In the genomic region with DNA sequence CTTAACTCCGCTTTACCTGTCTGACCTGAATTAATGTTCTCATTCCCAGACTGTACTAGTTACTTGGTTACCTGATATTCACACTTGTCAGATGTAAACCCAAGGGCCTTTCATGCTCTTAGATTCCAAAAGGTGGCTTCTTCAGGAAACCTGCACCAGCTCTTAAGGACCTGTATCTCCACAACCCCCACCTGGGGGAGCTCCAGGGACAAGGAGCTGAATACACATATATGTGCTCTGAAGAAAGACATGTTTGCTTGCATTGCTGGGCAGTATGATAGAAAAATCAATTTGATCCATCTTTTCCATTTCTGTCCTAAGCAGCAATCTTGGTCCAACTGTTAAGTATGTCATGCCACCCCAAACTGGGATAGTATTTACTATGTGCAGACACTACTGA, we compare ENCODE assay signal across 8 cellular contexts.
DNase-seq lines count a peak whose midpoint lies in the region; ATAC-seq and TF ChIP-seq lines count a peak whose summit lies in the region.

No MANE protein-coding gene starts in this region.

- H3K27me3 ChIP-seq in Caco-2 (replicated peaks; ENCODE audit: control insufficient read depth, insufficient read depth, low read length) (no peaks in the 10 kb centered on the region), testis (no peaks in the 10 kb centered on the region)

- H3K4me1 Mint-ChIP-seq in Caco-2 (ENCODE audit: low read depth, unreplicated experiment) = no peaks in the 10 kb centered on the region

- peak; percentile 52 to 66 for DNase-seq in Caco-2
- peak; percentile 74 for DNase-seq in NCI-H146 (lab: John Stamatoyannopoulos, UW)
- DNase-seq in epithelial cell of prostate (ENCODE audit: low read depth, low spot score) = peak; percentile 2
- DNase-seq in central memory CD4-positive, alpha-beta T cell = no peak
- no peak for DNase-seq in testis

- no peak overlapping the region for H3K27ac Mint-ChIP-seq in Caco-2 (ENCODE audit: unreplicated experiment)

- WGBS in testis, 2 donors = 87 to 94% methylated on average over 1 of the region's 1 CpG

- no peak for TF ChIP-seq POLR2A in testis (IDR thresholded peaks at IDR 0.05)

- H3K9me3 ChIP-seq in Caco-2 = no peaks in the 10 kb centered on the region
- H3K9me3 ChIP-seq in testis = no peaks in the 10 kb centered on the region

- CTCF ChIA-PET in Caco-2 (lab: Charles Lee) = interaction anchor here (0.6 to 1.6 kb wide), 6 partner anchors 64 to 350 kb away, joined by 3 to 13 read pairs (median 7); a partner anchor contains a TSS

- H3K4me3 ChIP-seq in Caco-2 (ENCODE audit: low read depth, low read length) (no peak overlapping the region), testis (no peak overlapping the region)

- no peak overlapping the region for H3K27ac ChIP-seq in epithelial cell of prostate
- H3K27ac ChIP-seq in testis = no peak overlapping the region

- H3K36me3 ChIP-seq in Caco-2 (ENCODE audit: control insufficient read depth, insufficient read depth, low read length) (no peaks in the 10 kb centered on the region), testis (ENCODE audit: low read depth, missing control alignments) (no peaks in the 10 kb centered on the region)

- peaks cover 13% of the 10 kb centered on the region for H3K27me3 Mint-ChIP-seq in Caco-2 (ENCODE audit: insufficient read depth, unreplicated experiment)

- H3K4me3 Mint-ChIP-seq in Caco-2 (ENCODE audit: unreplicated experiment) = no peak overlapping the region

- BruUV-seq in Caco-2 (replicated peaks; lab: Mats Ljungman, UMichigan) = no TSS peak

- H3K4me1 ChIP-seq in Caco-2 (no peaks in the 10 kb centered on the region), testis (no peaks in the 10 kb centered on the region)

- intact Hi-C loops in Caco-2 (cut with micrococcal nuclease; ENCODE audit: unreplicated experiment) (loop anchor here (1.0 kb wide), 3 partner anchors 70 to 350 kb away; no protein-coding TSS in a partner anchor), testis (cut with DNase I; ENCODE audit: low total_unique reads) (no loop called here)

- POLR2A ChIA-PET in Caco-2 (lab: Charles Lee) = no interaction called here

- H3K36me3 Mint-ChIP-seq in Caco-2 (ENCODE audit: insufficient read depth, unreplicated experiment) = peaks cover 6% of the 10 kb centered on the region

- ATAC-seq in GM18868 (IDR thresholded peaks at IDR 0.05; ENCODE audit: unreplicated experiment) = peak; percentile 47
- no peak for ATAC-seq in GM18858 (IDR thresholded peaks at IDR 0.05; ENCODE audit: unreplicated experiment)
- ATAC-seq in HG03520 (IDR thresholded peaks at IDR 0.05; ENCODE audit: unreplicated experiment) = no peak

- H3K9me3 Mint-ChIP-seq in Caco-2 (ENCODE audit: unreplicated experiment) = no peaks in the 10 kb centered on the region

- TF ChIP-seq CTCF in Caco-2 (IDR thresholded peaks at IDR 0.05; ENCODE audit: insufficient read depth in 1 of 2, low read depth in 1 of 2, low read length in 1 of 2, severe bottlenecking in 1 of 2, unreplicated experiment in 1 of 2) = peak; percentile 27 to 68
- TF ChIP-seq CTCF in testis (IDR thresholded peaks at IDR 0.05) = no peak

Comparison
In these comparisons a context has a peak if more than half of its experiments do, and no peak if none do; other contexts are left out.
1. DNase-seq: peak in Caco-2 (2 of 2), NCI-H146 (single experiment) and epithelial cell of prostate (single experiment); none in central memory CD4-positive, alpha-beta T cell (single experiment) and testis (single experiment).
2. CTCF ChIP-seq: peak in Caco-2 (2 of 2); none in testis (0 of 3).